ENCODE assay signal across 8 cellular contexts in the genomic region with DNA sequence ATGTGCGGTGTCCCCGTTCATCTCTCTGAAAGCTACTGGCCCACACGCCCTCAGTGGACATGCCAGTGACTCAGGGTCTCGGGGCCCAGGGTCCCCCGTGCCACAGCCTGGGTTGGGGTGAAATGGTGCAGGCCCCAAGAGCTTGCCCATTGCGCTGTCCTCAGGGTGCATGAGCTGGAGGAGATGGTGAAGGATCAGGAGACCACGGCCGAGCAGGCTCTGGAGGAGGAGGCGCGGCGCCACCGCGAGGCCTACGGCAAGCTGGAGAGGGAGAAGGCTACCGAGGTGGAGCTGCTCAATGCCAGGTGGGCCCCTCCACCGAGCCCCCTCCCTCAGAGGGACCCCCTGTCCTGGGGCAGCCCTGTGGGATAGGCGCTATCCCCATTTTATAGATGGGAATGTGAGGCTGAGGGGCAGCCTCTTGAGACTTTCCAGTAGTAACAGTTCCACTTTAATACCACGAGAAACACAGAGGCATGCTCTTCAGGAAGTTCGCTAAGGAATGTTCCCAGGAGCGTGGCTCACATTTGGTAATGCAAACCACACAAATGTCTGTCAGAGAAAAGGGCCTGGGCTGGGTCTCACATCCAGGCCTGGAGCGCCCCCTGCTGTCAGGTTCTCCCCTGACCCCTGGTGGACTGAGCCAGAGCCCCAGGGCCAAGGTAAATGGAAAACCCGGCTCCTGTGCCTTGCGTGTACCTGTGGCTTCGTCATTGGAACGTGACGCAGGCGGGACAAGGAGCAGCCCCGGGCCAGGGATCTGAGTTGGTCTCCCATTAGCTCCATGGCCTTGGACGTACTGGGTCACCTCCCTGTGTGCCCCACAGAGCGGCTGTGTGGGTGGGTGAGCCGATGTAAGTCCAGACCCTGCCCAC.
DNase-seq lines count a peak whose midpoint lies in the region; ATAC-seq and TF ChIP-seq lines count a peak whose summit lies in the region.

No MANE protein-coding gene starts in this region.

- no peak overlapping the region for H3K27ac Mint-ChIP-seq in activated CD4-positive, alpha-beta memory T cell treated with anti-CD3 and anti-CD28 coated beads for 36 hours

- H3K27me3 ChIP-seq in BE2C (no peaks in the 10 kb centered on the region), lung (ENCODE audit: control insufficient read depth, insufficient read depth) (no peaks in the 10 kb centered on the region)

- ATAC-seq in lung (ENCODE audit: insufficient read depth, low FRiP score) (peak; percentile 85), GM21619 (IDR thresholded peaks at IDR 0.05; ENCODE audit: unreplicated experiment) (no peak)

- H3K4me3 Mint-ChIP-seq in activated CD4-positive, alpha-beta memory T cell treated with anti-CD3 and anti-CD28 coated beads for 36 hours = no peak overlapping the region

- POLR2A ChIA-PET in activated CD4-positive, alpha-beta memory T cell treated with anti-CD3 and anti-CD28 coated beads for 36 hours (lab: Charles Lee) = no interaction called here

- no peaks in the 10 kb centered on the region for H3K36me3 ChIP-seq in BE2C
- peaks cover 0 to 15% of the 10 kb centered on the region in 2 donors for H3K36me3 ChIP-seq in lung (ENCODE audit: control insufficient read depth in 2 of 2, insufficient read depth in 2 of 2, low read length in 2 of 2)

- no peaks in the 10 kb centered on the region for H3K4me1 Mint-ChIP-seq in activated CD4-positive, alpha-beta memory T cell treated with anti-CD3 and anti-CD28 coated beads for 36 hours (ENCODE audit: low read depth)

- H3K4me3 ChIP-seq in BE2C (ENCODE audit: low read depth, low read length) (no peak overlapping the region), lung (no peak overlapping the region)

- H3K27ac ChIP-seq in lung (ENCODE audit: low read depth in 1 of 2, low read length in 1 of 2) = no peak overlapping the region

- TF ChIP-seq CTCF in BE2C (IDR thresholded peaks at IDR 0.05; ENCODE audit: low read depth, low read length) (peak; percentile 80), lung (IDR thresholded peaks at IDR 0.05; ENCODE audit: control extremely low read depth, extremely low read depth) (peak; percentile 91)

- H3K4me1 ChIP-seq in BE2C = no peaks in the 10 kb centered on the region
- no peaks in the 10 kb centered on the region for H3K4me1 ChIP-seq in lung (ENCODE audit: control insufficient read depth in 2 of 2, insufficient read depth in 2 of 2, low read length in 2 of 2)

- no peaks in the 10 kb centered on the region for H3K9me3 Mint-ChIP-seq in activated CD4-positive, alpha-beta memory T cell treated with anti-CD3 and anti-CD28 coated beads for 36 hours

- peak; percentile 84 for DNase-seq in BE2C
- peak; percentile 85 for DNase-seq in H4 (ENCODE audit: low spot score)
- peak; percentile 12 for DNase-seq in NCI-H748 treated with DMSO at 0.1 percent for 48 hours (lab: John Stamatoyannopoulos, UW)
- peak; percentile 88 for DNase-seq in activated CD4-positive, alpha-beta memory T cell treated with anti-CD3 and anti-CD28 coated beads for 36 hours
- peak; percentile 89 for DNase-seq in dermis blood vessel endothelial cell
- peak; percentile 89 for DNase-seq in lung (ENCODE audit: low spot score)
- peak; percentile 83 for DNase-seq in stimulated activated CD8-positive, alpha-beta memory T cell treated with anti-CD3 and anti-CD28 coated beads, Interleukin-12 subunit alpha, Interleukin-12 subunit beta, amount 100 ng/mL, for 1 hour (ENCODE audit: low read depth)

- intact Hi-C loops in activated CD4-positive, alpha-beta memory T cell treated with anti-CD3 and anti-CD28 coated beads for 36 hours (cut with micrococcal nuclease) = loop anchor here (1.0 to 5.0 kb wide), 3 partner anchors 38 to 136 kb away; no protein-coding TSS in a partner anchor

- no peaks in the 10 kb centered on the region for H3K27me3 Mint-ChIP-seq in activated CD4-positive, alpha-beta memory T cell treated with anti-CD3 and anti-CD28 coated beads for 36 hours

- CTCF ChIA-PET in activated CD4-positive, alpha-beta memory T cell treated with anti-CD3 and anti-CD28 coated beads for 36 hours (lab: Charles Lee) = interaction anchor here (0.6 to 10.1 kb wide), 23 partner anchors 9 to 564 kb away, joined by 3 to 144 read pairs (median 4); no protein-coding TSS in a partner anchor

- WGBS in lung, 2 donors = 72 to 78% methylated on average over 31 of the region's 31 CpGs

- H3K36me3 Mint-ChIP-seq in activated CD4-positive, alpha-beta memory T cell treated with anti-CD3 and anti-CD28 coated beads for 36 hours = peaks cover 23% of the 10 kb centered on the region

- no peaks in the 10 kb centered on the region for H3K9me3 ChIP-seq in BE2C
- peaks cover 0 to 10% of the 10 kb centered on the region in 2 donors for H3K9me3 ChIP-seq in lung (ENCODE audit: control insufficient read depth in 2 of 2, insufficient read depth in 1 of 2, low read length in 1 of 2)

Comparison
In these comparisons a context has a peak if more than half of its experiments do, and no peak if none do; other contexts are left out.
1. DNase-seq: peak in every context shown above with its lines; median percentile 89 in dermis blood vessel endothelial cell; 89 in lung; 88 in activated CD4-positive, alpha-beta memory T cell treated with anti-CD3 and anti-CD28 coated beads for 36 hours; 85 in H4; 84 in BE2C; 83 in stimulated activated CD8-positive, alpha-beta memory T cell treated with anti-CD3 and anti-CD28 coated beads, Interleukin-12 subunit alpha, Interleukin-12 subunit beta, amount 100 ng/mL, for 1 hour; 12 in NCI-H748 treated with DMSO at 0.1 percent for 48 hours.